In the genomic region with DNA sequence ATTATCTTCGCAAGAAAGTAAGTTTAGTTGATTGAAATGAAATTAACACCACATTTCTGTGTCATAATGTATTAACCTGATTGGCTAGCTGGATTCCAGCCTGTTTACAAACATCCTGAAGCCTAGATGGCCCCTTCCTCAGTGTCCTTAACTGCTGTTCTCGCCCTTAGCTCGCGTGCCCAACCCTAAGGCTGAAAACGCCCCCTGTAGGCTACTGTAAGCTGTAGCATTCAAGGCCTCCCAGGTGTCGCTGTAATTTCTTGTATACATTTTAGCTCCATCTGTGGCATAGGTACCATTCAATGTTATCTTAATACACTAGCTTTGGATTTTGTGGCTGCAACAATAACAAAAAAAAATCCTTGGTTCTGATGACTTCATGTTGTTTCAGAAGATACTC, we compare ENCODE assay signal across 13 cellular contexts.
DNase-seq lines count a peak whose midpoint lies in the region; ATAC-seq and TF ChIP-seq lines count a peak whose summit lies in the region.
"Had no signal": no experiment of that assay in that cellular context is flagged by ENCODE, and none has a peak within 500 bp of the region (broad histone marks: within the 10 kb centered on the region; RNA-seq: fewer than 3 reads in every experiment).

No MANE protein-coding gene starts in this region.

- H2AK5ac ChIP-seq in mesendoderm (ENCODE audit: low read length): no peak overlapping the region

- no peaks in the 10 kb centered on the region for H3K27me3 Mint-ChIP-seq in WTC11 (ENCODE audit: low read depth)

- no peak overlapping the region for H3K4me2 ChIP-seq in mesendoderm (ENCODE audit: low read length)
- H3K4me2 ChIP-seq: A549 had no signal

- H3K4ac ChIP-seq in mesendoderm (ENCODE audit: low read depth, low read length): no peak overlapping the region

- H2BK5ac ChIP-seq in mesendoderm (ENCODE audit: low read length): no peak overlapping the region

- H3K27ac Mint-ChIP-seq in WTC11: no peak overlapping the region
- H3K27ac Mint-ChIP-seq: activated CD8-positive, alpha-beta T cell treated with anti-CD3 and anti-CD28 coated beads, Interleukin-2, amount 10 ng/mL, durations not matched to agents 7 days and 5 days had no signal

- TF ChIP-seq CTCF in HFF-Myc (IDR thresholded peaks at IDR 0.05; ENCODE audit: low read depth, low read length, missing control alignments) (peak; percentile 17), WTC11 (IDR thresholded peaks at IDR 0.05) (peak; percentile 71)

- H2BK15ac ChIP-seq in mesendoderm (replicated peaks; ENCODE audit: low read depth): no peak overlapping the region

- no peaks in the 10 kb centered on the region for H3K79me1 ChIP-seq in mesendoderm (ENCODE audit: low read length)

- H3K4me3 ChIP-seq in HFF-Myc (replicated peaks; ENCODE audit: low read depth, low read length) (no peak overlapping the region), mesendoderm (ENCODE audit: low read length) (no peak overlapping the region)
- H3K4me3 ChIP-seq: A549, tibial nerve had no signal

- H4K5ac ChIP-seq in mesendoderm (ENCODE audit: low read length): no peak overlapping the region

- no peaks in the 10 kb centered on the region for H3K27me3 ChIP-seq in mesendoderm (ENCODE audit: insufficient read depth, low read length, poor library complexity)
- H3K27me3 ChIP-seq: tibial nerve had no signal

- no peak overlapping the region for H2BK120ac ChIP-seq in mesendoderm (ENCODE audit: low read depth, low read length)

- H3K27ac ChIP-seq in mesendoderm (ENCODE audit: low read depth, low read length): no peak overlapping the region
- H3K27ac ChIP-seq: A549, tibial nerve had no signal

- H3K18ac ChIP-seq in mesendoderm (ENCODE audit: low read length): no peak overlapping the region

- H3K4me1 ChIP-seq in mesendoderm (ENCODE audit: control insufficient read depth, low read depth, low read length): peaks cover 7% of the 10 kb centered on the region
- H3K4me1 ChIP-seq: A549, tibial nerve had no signal

- POLR2A ChIA-PET in WTC11 (lab: Charles Lee): no interaction called here

- no peak overlapping the region for H3K56ac ChIP-seq in mesendoderm (ENCODE audit: low read length)

- H3K79me2 ChIP-seq in mesendoderm (ENCODE audit: control insufficient read depth, insufficient read depth, low read length): no peaks in the 10 kb centered on the region

- H3K9me3 Mint-ChIP-seq in WTC11: no peaks in the 10 kb centered on the region

- peak; percentile 83 for ATAC-seq in WTC11
- ATAC-seq in HG03469 (IDR thresholded peaks at IDR 0.05; ENCODE audit: unreplicated experiment): no peak
- ATAC-seq: activated CD8-positive, alpha-beta T cell treated with anti-CD3 and anti-CD28 coated beads, Interleukin-2, amount 10 ng/mL, durations not matched to agents 7 days and 5 days had no signal

- H3K4me1 Mint-ChIP-seq in WTC11: peaks cover 45% of the 10 kb centered on the region

- DNase-seq in DMS53 (lab: John Stamatoyannopoulos, UW) (peak; percentile 20), DMS53 treated with DMSO at 0.1 percent for 48 hours (lab: John Stamatoyannopoulos, UW; ENCODE audit: unreplicated experiment) (no peak), HFF-Myc (ENCODE audit: extremely low read depth, low read depth) (no peak), WTC11 (ENCODE audit: low spot score) (peak; percentile 49), mesendoderm (peak; percentile 72), DMS79 treated with DMSO at 0.1 percent for 48 hours (lab: John Stamatoyannopoulos, UW) (no peak)
- DNase-seq in stimulated activated CD4-positive, alpha-beta T cell treated with anti-CD3 and anti-CD28 coated beads, Interleukin-1b, Interleukin-23, amount 100 ng/mL, for 48 hours: no peak
- DNase-seq: activated CD8-positive, alpha-beta T cell treated with anti-CD3 and anti-CD28 coated beads, Interleukin-2, amount 10 ng/mL, durations not matched to agents 7 days and 5 days; NCI-H2227 treated with DMSO at 0.1 percent for 48 hours; SW 1271 had no signal

- H3K4me3 Mint-ChIP-seq in WTC11: no peak overlapping the region
- H3K4me3 Mint-ChIP-seq: activated CD8-positive, alpha-beta T cell treated with anti-CD3 and anti-CD28 coated beads, Interleukin-2, amount 10 ng/mL, durations not matched to agents 7 days and 5 days had no signal

- CTCF ChIA-PET in WTC11 (lab: Charles Lee): interaction anchor here (0.6 to 2.4 kb wide), 53 partner anchors 8 to 637 kb away, joined by 3 to 14 read pairs (median 4); partner anchors contain the start of gene MGMT

- H3K23ac ChIP-seq in mesendoderm (ENCODE audit: low read length): no peak overlapping the region

- no peaks in the 10 kb centered on the region for H3K36me3 Mint-ChIP-seq in WTC11

- H4K8ac ChIP-seq in mesendoderm (ENCODE audit: low read depth, low read length): no peak overlapping the region

- H3K36me3 ChIP-seq in mesendoderm (ENCODE audit: control insufficient read depth, insufficient read depth, low read length): no peaks in the 10 kb centered on the region

- H3K9ac ChIP-seq in mesendoderm (ENCODE audit: low read length): no peak overlapping the region

- no CpG with 5 or more reads among the region's 6 CpGs for WGBS in mesendoderm (ENCODE audit: extremely low coverage, insufficient coverage, low lambda C conversion rate)

TF ChIP-seq in WTC11, 78 proteins besides CTCF, POLR2A, EP300 and RAD21 (continues in another document):
- TF ChIP-seq IRF1 (CRISPR knock-in tag; IDR thresholded peaks at IDR 0.05): no peak
- no peak for TF ChIP-seq ZNF396 (CRISPR knock-in tag; IDR thresholded peaks at IDR 0.05; ENCODE audit: borderline replicate concordance)
- TF ChIP-seq ZBTB21 (CRISPR knock-in tag; IDR thresholded peaks at IDR 0.05; ENCODE audit: borderline replicate concordance): no peak
- no peak for TF ChIP-seq ZSCAN18 (CRISPR knock-in tag; IDR thresholded peaks at IDR 0.05)
- TF ChIP-seq, protein P1, sequence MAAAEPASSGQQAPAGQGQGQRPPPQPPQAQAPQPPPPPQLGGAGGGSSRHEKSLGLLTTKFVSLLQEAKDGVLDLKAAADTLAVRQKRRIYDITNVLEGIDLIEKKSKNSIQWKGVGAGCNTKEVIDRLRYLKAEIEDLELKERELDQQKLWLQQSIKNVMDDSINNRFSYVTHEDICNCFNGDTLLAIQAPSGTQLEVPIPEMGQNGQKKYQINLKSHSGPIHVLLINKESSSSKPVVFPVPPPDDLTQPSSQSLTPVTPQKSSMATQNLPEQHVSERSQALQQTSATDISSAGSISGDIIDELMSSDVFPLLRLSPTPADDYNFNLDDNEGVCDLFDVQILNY (CRISPR knock-in tag; IDR thresholded peaks at IDR 0.05): no peak
- no peak for TF ChIP-seq TEAD4 (CRISPR knock-in tag; IDR thresholded peaks at IDR 0.05)
- TF ChIP-seq RORB (CRISPR knock-in tag; IDR thresholded peaks at IDR 0.05): no peak
- TF ChIP-seq ETV6 (CRISPR knock-in tag; IDR thresholded peaks at IDR 0.05): no peak
- TF ChIP-seq ZNF138 (CRISPR knock-in tag; conservative IDR thresholded peaks at IDR 0.05): no peak
- no peak for TF ChIP-seq GRHL2 (CRISPR knock-in tag; IDR thresholded peaks at IDR 0.05; ENCODE audit: insufficient replicate concordance, severe bottlenecking)
- TF ChIP-seq RELA (CRISPR knock-in tag; IDR thresholded peaks at IDR 0.05; ENCODE audit: borderline replicate concordance): no peak
- TF ChIP-seq, protein P2, sequence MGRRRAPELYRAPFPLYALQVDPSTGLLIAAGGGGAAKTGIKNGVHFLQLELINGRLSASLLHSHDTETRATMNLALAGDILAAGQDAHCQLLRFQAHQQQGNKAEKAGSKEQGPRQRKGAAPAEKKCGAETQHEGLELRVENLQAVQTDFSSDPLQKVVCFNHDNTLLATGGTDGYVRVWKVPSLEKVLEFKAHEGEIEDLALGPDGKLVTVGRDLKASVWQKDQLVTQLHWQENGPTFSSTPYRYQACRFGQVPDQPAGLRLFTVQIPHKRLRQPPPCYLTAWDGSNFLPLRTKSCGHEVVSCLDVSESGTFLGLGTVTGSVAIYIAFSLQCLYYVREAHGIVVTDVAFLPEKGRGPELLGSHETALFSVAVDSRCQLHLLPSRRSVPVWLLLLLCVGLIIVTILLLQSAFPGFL (CRISPR knock-in tag; IDR thresholded peaks at IDR 0.05; ENCODE audit: borderline replicate concordance): no peak
- TF ChIP-seq IRF2 (CRISPR knock-in tag; IDR thresholded peaks at IDR 0.05; ENCODE audit: borderline replicate concordance, low read depth): no peak
- TF ChIP-seq SOX15 (CRISPR knock-in tag; IDR thresholded peaks at IDR 0.05): no peak
- TF ChIP-seq NR3C1 (CRISPR knock-in tag; conservative IDR thresholded peaks at IDR 0.05; ENCODE audit: low read depth): no peak

Comparison
In these comparisons a context has a peak if more than half of its experiments do, and no peak if none do; other contexts are left out.
1. DNase-seq: peak in DMS53 (single experiment), WTC11 (single experiment) and mesendoderm (single experiment); none in DMS53 treated with DMSO at 0.1 percent for 48 hours (single experiment), HFF-Myc (single experiment), DMS79 treated with DMSO at 0.1 percent for 48 hours (single experiment) and stimulated activated CD4-positive, alpha-beta T cell treated with anti-CD3 and anti-CD28 coated beads, Interleukin-1b, Interleukin-23, amount 100 ng/mL, for 48 hours (single experiment).